Comparison of ENCODE assay signal across 10 cellular contexts in genomic region chr2:218010838-218011616, GRCh38. TPM values are rescaled to one million over a fixed set of nuclear protein-coding genes. Genes with fewer than 3 reads are reported as not detected.
DNase-seq lines count a peak whose midpoint lies in the region; ATAC-seq and TF ChIP-seq lines count a peak whose summit lies in the region.
"Had no signal": no experiment of that assay in that cellular context is flagged by ENCODE, and none has a peak within 500 bp of the region (broad histone marks: within the 10 kb centered on the region; RNA-seq: fewer than 3 reads in every experiment).

No MANE protein-coding gene starts in this region.

- no peak overlapping the region for H3K27ac ChIP-seq in ACC112 (ENCODE audit: low read depth, low read length)
- no peak overlapping the region for H3K27ac ChIP-seq in mesodermal cell (ENCODE audit: low read depth, low read length, severe bottlenecking)

- peaks cover 8% of the 10 kb centered on the region for H3K4me1 Mint-ChIP-seq in activated naive CD8-positive, alpha-beta T cell treated with anti-CD3 and anti-CD28 coated beads, Interleukin-2, amount 10 ng/mL, durations not matched to agents 7 days and 5 days

- no peaks in the 10 kb centered on the region for H3K9me3 Mint-ChIP-seq in activated naive CD8-positive, alpha-beta T cell treated with anti-CD3 and anti-CD28 coated beads, Interleukin-2, amount 10 ng/mL, durations not matched to agents 7 days and 5 days

- H3K4me3 ChIP-seq in ACC112 (ENCODE audit: low read depth, low read length) = peak overlapping the region; percentile 78; the same call in 1 of the 2 replicates
- peak overlapping the region; percentile 50 for H3K4me3 ChIP-seq in mesodermal cell (ENCODE audit: extremely low read depth, insufficient read depth, low read length, poor library complexity, severe bottlenecking)
- no peak overlapping the region for H3K4me3 ChIP-seq in lower leg skin (ENCODE audit: low read depth, poor library complexity, severe bottlenecking)

- peak overlapping the region; percentile 64 for H2AFZ ChIP-seq in ACC112 (ENCODE audit: low read length, unreplicated experiment)

- ATAC-seq in activated naive CD8-positive, alpha-beta T cell treated with anti-CD3 and anti-CD28 coated beads, Interleukin-2, amount 10 ng/mL, durations not matched to agents 7 days and 5 days (ENCODE audit: low read depth) = no peak
- no peak for ATAC-seq in GM18502 (IDR thresholded peaks at IDR 0.05; ENCODE audit: poor library complexity, unreplicated experiment)

- TF ChIP-seq CTCF in lower leg skin (IDR thresholded peaks at IDR 0.05) = no peak

- TF ChIP-seq POLR2A in lower leg skin (IDR thresholded peaks at IDR 0.05) = no peak

- WGBS in mesodermal cell (ENCODE audit: insufficient coverage in 2 of 2), 2 experiments = 52 to 53% methylated on average over 6 to 7 of the region's 14 CpGs
- 44 to 48% methylated on average over 14 of the region's 14 CpGs for WGBS in lower leg skin, 2 donors

- CTCF ChIA-PET in HEK293T (lab: Yijun Ruan, JAX) = no interaction called here

- peak overlapping the region; percentile 60 for H3K4me3 Mint-ChIP-seq in activated naive CD8-positive, alpha-beta T cell treated with anti-CD3 and anti-CD28 coated beads, Interleukin-2, amount 10 ng/mL, durations not matched to agents 7 days and 5 days

- POLR2A ChIA-PET in HEK293T (lab: Yijun Ruan, JAX) = no interaction called here
- POLR2A ChIA-PET in activated naive CD8-positive, alpha-beta T cell treated with anti-CD3 and anti-CD28 coated beads, Interleukin-2, amount 10 ng/mL, durations not matched to agents 7 days and 5 days (lab: Charles Lee) = interaction anchor here (0.5 kb wide), 1 partner anchor 48 kb away, joined by 3 read pairs; no protein-coding TSS in a partner anchor

- H3K36me3 ChIP-seq in ACC112 (ENCODE audit: insufficient read depth, low read length) (no peaks in the 10 kb centered on the region), mesodermal cell (ENCODE audit: control insufficient read depth, insufficient read depth, low read length) (no peaks in the 10 kb centered on the region)

- peaks cover 23% of the 10 kb centered on the region for H3K4me1 ChIP-seq in ACC112 (ENCODE audit: control insufficient read depth, insufficient read depth, low read length, unreplicated experiment)
- peaks cover 55% of the 10 kb centered on the region for H3K4me1 ChIP-seq in mesodermal cell (ENCODE audit: control insufficient read depth, insufficient read depth, low read length, poor library complexity, severe bottlenecking)

- H3K9me3 ChIP-seq in mesodermal cell (ENCODE audit: control insufficient read depth, low read length) = no peaks in the 10 kb centered on the region

- no peak overlapping the region for H3K27ac Mint-ChIP-seq in activated naive CD8-positive, alpha-beta T cell treated with anti-CD3 and anti-CD28 coated beads, Interleukin-2, amount 10 ng/mL, durations not matched to agents 7 days and 5 days

- H3K79me2 ChIP-seq in ACC112 (ENCODE audit: control insufficient read depth, insufficient read depth, low read length, unreplicated experiment) = no peaks in the 10 kb centered on the region

- H3K36me3 Mint-ChIP-seq in activated naive CD8-positive, alpha-beta T cell treated with anti-CD3 and anti-CD28 coated beads, Interleukin-2, amount 10 ng/mL, durations not matched to agents 7 days and 5 days = no peaks in the 10 kb centered on the region

- DNase-seq in HEK293T (ENCODE audit: extremely low spot score) (peak; percentile 16), lower leg skin (ENCODE audit: low spot score in 2 of 2) (no peak), T1000 (lab: John Stamatoyannopoulos, UW) (no peak), Ammon's horn (ENCODE audit: low spot score) (no peak)
- DNase-seq in activated naive CD8-positive, alpha-beta T cell treated with anti-CD3 and anti-CD28 coated beads, Interleukin-2, amount 10 ng/mL, durations not matched to agents 7 days and 5 days = no peak

- intact Hi-C loops in lower leg skin (cut with DNase I; ENCODE audit: low total_unique reads) = no loop called here

- H3K27me3 ChIP-seq in ACC112 (ENCODE audit: insufficient read depth, low read length) = no peaks in the 10 kb centered on the region

- peaks cover 46% of the 10 kb centered on the region for H3K27me3 Mint-ChIP-seq in activated naive CD8-positive, alpha-beta T cell treated with anti-CD3 and anti-CD28 coated beads, Interleukin-2, amount 10 ng/mL, durations not matched to agents 7 days and 5 days

TF ChIP-seq in HEK293T, 16 proteins besides CTCF, POLR2A, EP300 and RAD21:
- TF ChIP-seq CTBP1 (IDR thresholded peaks at IDR 0.05; ENCODE audit: borderline replicate concordance) (no peak), PKNOX1 (IDR thresholded peaks at IDR 0.05) (no peak), LEF1 (IDR thresholded peaks at IDR 0.05; ENCODE audit: borderline replicate concordance) (no peak), L3MBTL2 (conservative IDR thresholded peaks at IDR 0.05) (no peak), ELF4 (IDR thresholded peaks at IDR 0.05) (no peak), ARNT (IDR thresholded peaks at IDR 0.05) (no peak), FOXK2 (IDR thresholded peaks at IDR 0.05) (no peak), SP1 (IDR thresholded peaks at IDR 0.05) (no peak), BHLHE40 (IDR thresholded peaks at IDR 0.05; ENCODE audit: borderline replicate concordance) (no peak), FOXA1 (IDR thresholded peaks at IDR 0.05) (no peak), TARDBP (IDR thresholded peaks at IDR 0.05) (no peak), HDGF (IDR thresholded peaks at IDR 0.05; ENCODE audit: borderline replicate concordance) (no peak), NFRKB (IDR thresholded peaks at IDR 0.05) (no peak), SUZ12 (IDR thresholded peaks at IDR 0.05) (no peak), ZNF384 (IDR thresholded peaks at IDR 0.05) (no peak), FOXM1 (IDR thresholded peaks at IDR 0.05; ENCODE audit: borderline replicate concordance) (no peak)

RNA-seq across cellular contexts. Expression of gene TNS1, which starts 8.2 kb away (rescaled TPM):
- 10 to 100 TPM; 15.1 to 21.2 TPM for total RNA-seq in activated naive CD8-positive, alpha-beta T cell treated with anti-CD3 and anti-CD28 coated beads, Interleukin-2, amount 10 ng/mL, durations not matched to agents 7 days and 5 days
- polyA plus RNA-seq in mesodermal cell (2013, experiment 1 of 2) = 26.9 TPM
- polyA plus RNA-seq in mesodermal cell (2013, experiment 2 of 2) = 24.8 TPM
- total RNA-seq in lower leg skin = 100 to 1,000 TPM in 2 of 4 donors, 10 to 100 TPM in 2; 57.7 to 120 (median 95.7) TPM

RNA-seq across cellular contexts. Expression of gene RUFY4, which starts 58.0 kb away (rescaled TPM):
- total RNA-seq in activated naive CD8-positive, alpha-beta T cell treated with anti-CD3 and anti-CD28 coated beads, Interleukin-2, amount 10 ng/mL, durations not matched to agents 7 days and 5 days = 1 to 10 TPM; 3.0 to 4.9 TPM
- not detected for polyA plus RNA-seq in mesodermal cell (2013, experiment 1 of 2)
- not detected for polyA plus RNA-seq in mesodermal cell (2013, experiment 2 of 2)
- total RNA-seq in lower leg skin = not detected
- total RNA-seq: HT1080, temporal lobe had no signal
